In genomic region chr2:69694894-69695849, GRCh38 we compare ENCODE assay signal across 9 cellular contexts. TPM values are rescaled to one million over a fixed set of nuclear protein-coding genes. Genes with fewer than 3 reads are reported as not detected.
DNase-seq lines count a peak whose midpoint lies in the region; ATAC-seq and TF ChIP-seq lines count a peak whose summit lies in the region.
"Had no signal": no experiment of that assay in that cellular context is flagged by ENCODE, and none has a peak within 500 bp of the region (broad histone marks: within the 10 kb centered on the region; RNA-seq: fewer than 3 reads in every experiment).

No MANE protein-coding gene starts in this region.

- peak in 1 of 2 experiments; percentile 31 for DNase-seq in Caco-2
- peak; percentile 66 for DNase-seq in LoVo (ENCODE audit: low spot score)
- no peak for DNase-seq in chondrocyte (ENCODE audit: low spot score)
- no peak for DNase-seq in psoas muscle
- no peak for DNase-seq in hippocampal formation (lab: John Stamatoyannopoulos, UW)
- no peak for DNase-seq in Peyer's patch
- DNase-seq: NCI-H510A had no signal

- H3K4me1 ChIP-seq in Caco-2: peaks cover 17% of the 10 kb centered on the region; the same call in 1 of the 2 replicates
- peaks cover 11% of the 10 kb centered on the region for H3K4me1 ChIP-seq in psoas muscle
- peaks cover 0 to 14% (median 8%) of the 10 kb centered on the region in 4 donors for H3K4me1 ChIP-seq in Peyer's patch

- H3K36me3 ChIP-seq in Caco-2 (ENCODE audit: control insufficient read depth, insufficient read depth, low read length) (no peaks in the 10 kb centered on the region), psoas muscle (ENCODE audit: insufficient read depth in 1 of 2, low read depth in 1 of 2) (no peaks in the 10 kb centered on the region), Peyer's patch (no peaks in the 10 kb centered on the region)

- no peak overlapping the region for H3K27ac Mint-ChIP-seq in Caco-2 (ENCODE audit: unreplicated experiment)
- peak overlapping the region; percentile 95 for H3K27ac Mint-ChIP-seq in chondrocyte (ENCODE audit: unreplicated experiment)

- H3K4me1 Mint-ChIP-seq in Caco-2 (ENCODE audit: low read depth, unreplicated experiment): peaks cover 13% of the 10 kb centered on the region
- peaks cover 26% of the 10 kb centered on the region for H3K4me1 Mint-ChIP-seq in chondrocyte (ENCODE audit: low read depth)

- 65 to 73% (median 68%) methylated on average over 12 of the region's 12 CpGs for WGBS in psoas muscle, 3 donors

- ATAC-seq in psoas muscle: peak in 3 of 4 donors; percentile 57 to 75 (median 61)
- no peak for ATAC-seq in GM21423 (IDR thresholded peaks at IDR 0.05; ENCODE audit: unreplicated experiment)
- ATAC-seq in HG02884 (IDR thresholded peaks at IDR 0.05; ENCODE audit: unreplicated experiment): no peak

- POLR2A ChIA-PET in Caco-2 (lab: Charles Lee): interaction anchor here (0.6 kb wide), 1 partner anchor 57 kb away, joined by 3 read pairs; no protein-coding TSS in a partner anchor

- H3K9me3 Mint-ChIP-seq in Caco-2 (ENCODE audit: unreplicated experiment) (no peaks in the 10 kb centered on the region), chondrocyte (ENCODE audit: low read depth) (no peaks in the 10 kb centered on the region)

- TF ChIP-seq CTCF in Caco-2 (IDR thresholded peaks at IDR 0.05; ENCODE audit: insufficient read depth in 1 of 2, low read depth in 1 of 2, low read length in 1 of 2, severe bottlenecking in 1 of 2, unreplicated experiment in 1 of 2) (no peak), chondrocyte (IDR thresholded peaks at IDR 0.05) (no peak), psoas muscle (IDR thresholded peaks at IDR 0.05) (no peak), Peyer's patch (IDR thresholded peaks at IDR 0.05) (no peak)

- H3K4me3 ChIP-seq in Caco-2 (ENCODE audit: low read depth, low read length) (no peak overlapping the region), psoas muscle (no peak overlapping the region), Peyer's patch (no peak overlapping the region)

- no peaks in the 10 kb centered on the region for H3K36me3 Mint-ChIP-seq in Caco-2 (ENCODE audit: insufficient read depth, unreplicated experiment)
- H3K36me3 Mint-ChIP-seq in chondrocyte (ENCODE audit: low read depth): no peaks in the 10 kb centered on the region

- no TSS peak for BruUV-seq in Caco-2 (replicated peaks; lab: Mats Ljungman, UMichigan)

- H3K27ac ChIP-seq in psoas muscle: no peak overlapping the region
- H3K27ac ChIP-seq in Peyer's patch: peak overlapping the region in 1 of 4 donors; percentile 57

- H3K27me3 Mint-ChIP-seq in Caco-2 (ENCODE audit: insufficient read depth, unreplicated experiment) (no peaks in the 10 kb centered on the region), chondrocyte (ENCODE audit: low read depth) (peaks cover 3% of the 10 kb centered on the region)

- CTCF ChIA-PET in Caco-2 (lab: Charles Lee): no interaction called here

- H3K9me3 ChIP-seq in Caco-2 (no peaks in the 10 kb centered on the region), psoas muscle (no peaks in the 10 kb centered on the region), Peyer's patch (no peaks in the 10 kb centered on the region)

- H3K4me3 Mint-ChIP-seq in Caco-2 (ENCODE audit: unreplicated experiment): peak overlapping the region; percentile 28
- peak overlapping the region; percentile 17 for H3K4me3 Mint-ChIP-seq in chondrocyte (ENCODE audit: unreplicated experiment)

- TF ChIP-seq POLR2A in Peyer's patch (IDR thresholded peaks at IDR 0.05): no peak

- intact Hi-C loops in Caco-2 (cut with micrococcal nuclease; ENCODE audit: unreplicated experiment): loop anchor here (5.0 kb wide), 1 partner anchor 93 kb away; no protein-coding TSS in a partner anchor
- intact Hi-C loops in psoas muscle (cut with DNase I): no loop called here

- no peaks in the 10 kb centered on the region for H3K27me3 ChIP-seq in Caco-2 (replicated peaks; ENCODE audit: control insufficient read depth, insufficient read depth, low read length)
- no peaks in the 10 kb centered on the region for H3K27me3 ChIP-seq in psoas muscle (ENCODE audit: insufficient read depth in 3 of 3, low read length in 2 of 3)
- no peaks in the 10 kb centered on the region for H3K27me3 ChIP-seq in Peyer's patch

RNA-seq across cellular contexts. Expression of gene ANXA4, which starts 46.8 kb away (rescaled TPM):
- total RNA-seq in Caco-2 (2022) (90.8 and 92.0 TPM in 2 replicates), chondrocyte (88.1 to 100 TPM (median 99.0 TPM) in 3 replicates), psoas muscle (10 to 100 TPM; 19.4 to 29.0 (median 23.4) TPM), Peyer's patch (100 to 1,000 TPM; 106 to 216 (median 156) TPM)
- polyA plus RNA-seq in psoas muscle: 10 to 100 TPM; 13.2 to 17.0 (median 13.2) TPM

RNA-seq across cellular contexts. Expression of gene AAK1, which starts 51.6 kb away (rescaled TPM):
- total RNA-seq in Caco-2 (2022): 39.7 and 50.8 TPM in 2 replicates
- total RNA-seq in chondrocyte: 78.5 to 97.5 TPM (median 97.2 TPM) in 3 replicates
- total RNA-seq in psoas muscle: 10 to 100 TPM; 52.5 to 95.2 (median 65.0) TPM
- polyA plus RNA-seq in psoas muscle: 10 to 100 TPM in 2 of 3 donors, 1 to 10 TPM in 1; 7.8 to 21.9 (median 14.7) TPM
- total RNA-seq in Peyer's patch: 10 to 100 TPM; 44.3 to 85.0 (median 60.3) TPM

Comparison
In these comparisons a context has a peak if more than half of its experiments do, and no peak if none do; other contexts are left out.
1. ATAC-seq: peak in psoas muscle (3 of 4); none in GM21423 (single experiment) and HG02884 (single experiment).